28 cellular contexts compared by ENCODE assay signal in genomic region chr1:5921129-5921528, GRCh38.
"Had no signal": no experiment of that assay in that cellular context is flagged by ENCODE, and none has a peak within 500 bp of the region (broad histone marks: within the 10 kb centered on the region; RNA-seq: fewer than 3 reads in every experiment).

No MANE protein-coding gene starts in this region.

- H3K4me1 ChIP-seq: heart right ventricle, left lung, lower lobe of right lung, right atrium auricular region, right lobe of liver, upper lobe of left lung had no signal

- H2AFZ ChIP-seq: neural progenitor cell had no signal

- H3K9me3 Mint-ChIP-seq: nephron progenitor cell; neural progenitor cell; stimulated activated memory B cell treated with anti-CD40 and anti-IgM and Interleukin-4, amounts not matched to agents 10 μg/mL and 1 μg/mL and 100 μg/mL, for 72 hours; stimulated activated naive CD8-positive, alpha-beta T cell treated with anti-CD3 and anti-CD28 coated beads, Interleukin-15, amount 100 ng/mL, for 72 hours had no signal

- FAIRE-seq: keratinocyte had no signal

- ATAC-seq: heart right ventricle; left colon; left lung; lower lobe of right lung; naive thymus-derived CD8-positive, alpha-beta T cell; right lobe of liver; stimulated activated memory B cell treated with anti-CD40 and anti-IgM and Interleukin-4, amounts not matched to agents 10 μg/mL and 1 μg/mL and 100 μg/mL, for 72 hours; stimulated activated naive CD8-positive, alpha-beta T cell treated with anti-CD3 and anti-CD28 coated beads, Interleukin-15, amount 100 ng/mL, for 72 hours had no signal

- H3K4me2 ChIP-seq: neural progenitor cell, smooth muscle cell had no signal

- H3K9me3 ChIP-seq: left lung, lower lobe of right lung, neutrophil, right atrium auricular region, right lobe of liver, tibial nerve, upper lobe of left lung had no signal

- H3K27me3 Mint-ChIP-seq: naive thymus-derived CD8-positive, alpha-beta T cell; progenitor cell of endocrine pancreas; stimulated activated memory B cell treated with anti-CD40 and anti-IgM and Interleukin-4, amounts not matched to agents 10 μg/mL and 1 μg/mL and 100 μg/mL, for 72 hours; stimulated activated naive CD8-positive, alpha-beta T cell treated with anti-CD3 and anti-CD28 coated beads, Interleukin-15, amount 100 ng/mL, for 72 hours had no signal

- H3K27ac Mint-ChIP-seq: neural progenitor cell; progenitor cell of endocrine pancreas; stimulated activated memory B cell treated with anti-CD40 and anti-IgM and Interleukin-4, amounts not matched to agents 10 μg/mL and 1 μg/mL and 100 μg/mL, for 72 hours had no signal

- H3K36me3 ChIP-seq: neural progenitor cell, neutrophil, right atrium auricular region, right lobe of liver, upper lobe of left lung had no signal

- H3K4me3 Mint-ChIP-seq: naive thymus-derived CD8-positive, alpha-beta T cell; nephron progenitor cell; neural progenitor cell; stimulated activated memory B cell treated with anti-CD40 and anti-IgM and Interleukin-4, amounts not matched to agents 10 μg/mL and 1 μg/mL and 100 μg/mL, for 72 hours; stimulated activated naive CD8-positive, alpha-beta T cell treated with anti-CD3 and anti-CD28 coated beads, Interleukin-15, amount 100 ng/mL, for 72 hours had no signal

- H3K27ac ChIP-seq: heart right ventricle, left lung, lower lobe of right lung, neural progenitor cell, neutrophil, right atrium auricular region, right lobe of liver, tibial nerve, upper lobe of left lung had no signal

- DNase-seq: heart right ventricle; hippocampal formation; kidney glomerular epithelial cell; left colon; lower lobe of right lung; mammary epithelial cell; mesenchymal stem cell; naive thymus-derived CD8-positive, alpha-beta T cell; nephron progenitor cell; occipital lobe; right lobe of liver; stimulated activated CD4-positive, alpha-beta T cell treated with anti-CD3 and anti-CD28 coated beads, Interleukin-1b, Interleukin-23, amount 100 ng/mL, for 48 hours; stimulated activated CD4-positive, alpha-beta T cell treated with anti-CD3 and anti-CD28 coated beads, Interleukin-2, amount 100 ng/mL, for 48 hours; stimulated activated CD4-positive, alpha-beta T cell treated with anti-CD3 and anti-CD28 coated beads, Interleukin-4, amount 100 ng/mL, for 4 hours; stimulated activated CD8-positive, alpha-beta memory T cell treated with anti-CD3 and anti-CD28 coated beads, Interleukin-4, amount 100 ng/mL, for 48 hours; stimulated activated naive CD4-positive, alpha-beta T cell treated with Interleukin-2 at 50 U/mL for 16 hours; stimulated activated naive CD8-positive, alpha-beta T cell treated with anti-CD3 and anti-CD28 coated beads, Interleukin-15, amount 100 ng/mL, for 72 hours; substantia nigra; upper lobe of left lung had no signal

- H3K27me3 ChIP-seq: heart right ventricle, left lung, neural progenitor cell, neutrophil, right atrium auricular region, right lobe of liver, tibial nerve, upper lobe of left lung had no signal

- H3K4me3 ChIP-seq: heart right ventricle, left lung, lower lobe of right lung, neural progenitor cell, right atrium auricular region, right lobe of liver, smooth muscle cell, tibial nerve, upper lobe of left lung had no signal
